ENCODE assay signal across 1 cellular context in genomic region chr17:64506201-64506575, GRCh38.
A peak's percentile ranks its signal among the peaks of the same experiment; 100 is the strongest.
TF ChIP-seq lines count a peak whose summit lies in the region.

TSS of gene DDX5 (minus strand) at chr17:64506289. CDS start at chr17:64506119, 170 bp downstream.

TF ChIP-seq in HEK293, 187 proteins besides CTCF, POLR2A, EP300 and RAD21 (continued from another document):
- no peak for TF ChIP-seq ZNF280C (tag by site-specific recombination; IDR thresholded peaks at IDR 0.05)
- peak; percentile 98 for TF ChIP-seq KLF9 (tag by site-specific recombination; IDR thresholded peaks at IDR 0.05; ENCODE audit: low read depth)
- TF ChIP-seq ZSCAN30 (tag by site-specific recombination; IDR thresholded peaks at IDR 0.05), result peak; percentile 65; the same call in 1 of the 2 replicates
- TF ChIP-seq GFI1B (tag by site-specific recombination; IDR thresholded peaks at IDR 0.05), result no peak
- TF ChIP-seq ZSCAN16 (tag by site-specific recombination; IDR thresholded peaks at IDR 0.05), result no peak
- peak; percentile 91 for TF ChIP-seq ZNF366 (tag by site-specific recombination; conservative IDR thresholded peaks at IDR 0.05)
- no peak for TF ChIP-seq ZNF549 (tag by site-specific recombination; IDR thresholded peaks at IDR 0.05)
- TF ChIP-seq ZNF335 (tag by site-specific recombination; conservative IDR thresholded peaks at IDR 0.05), result 0 out of 2 replicates have a peak, but pooled peaks have one; percentile 1
- TF ChIP-seq KLF8 (tag by site-specific recombination; IDR thresholded peaks at IDR 0.05), result peak; percentile 98
- peak; percentile 65; the same call in 1 of the 2 replicates for TF ChIP-seq ZFP69B (tag by site-specific recombination; IDR thresholded peaks at IDR 0.05)
- TF ChIP-seq ZNF692 (tag by site-specific recombination; IDR thresholded peaks at IDR 0.05), result peak; percentile 81
- no peak for TF ChIP-seq ZNF629 (tag by site-specific recombination; IDR thresholded peaks at IDR 0.05)
- peak; percentile 47; the same call in 1 of the 2 replicates for TF ChIP-seq TCF7L2 (IDR thresholded peaks at IDR 0.05; ENCODE audit: borderline replicate concordance, low read depth, low read length)
- TF ChIP-seq ZNF76 (tag by site-specific recombination; IDR thresholded peaks at IDR 0.05; ENCODE audit: borderline replicate concordance, low read depth), result peak; percentile 86
- no peak for TF ChIP-seq ZBTB49 (tag by site-specific recombination; IDR thresholded peaks at IDR 0.05; ENCODE audit: low read depth)
- no peak for TF ChIP-seq ZNF394 (tag by site-specific recombination; IDR thresholded peaks at IDR 0.05; ENCODE audit: borderline replicate concordance)
- TF ChIP-seq HOXD13 (CRISPR knock-in tag; IDR thresholded peaks at IDR 0.05; ENCODE audit: borderline replicate concordance), result no peak
- TF ChIP-seq BCL11B (tag by site-specific recombination; IDR thresholded peaks at IDR 0.05; ENCODE audit: low read depth), result peak; percentile 96
